In the genomic region with DNA sequence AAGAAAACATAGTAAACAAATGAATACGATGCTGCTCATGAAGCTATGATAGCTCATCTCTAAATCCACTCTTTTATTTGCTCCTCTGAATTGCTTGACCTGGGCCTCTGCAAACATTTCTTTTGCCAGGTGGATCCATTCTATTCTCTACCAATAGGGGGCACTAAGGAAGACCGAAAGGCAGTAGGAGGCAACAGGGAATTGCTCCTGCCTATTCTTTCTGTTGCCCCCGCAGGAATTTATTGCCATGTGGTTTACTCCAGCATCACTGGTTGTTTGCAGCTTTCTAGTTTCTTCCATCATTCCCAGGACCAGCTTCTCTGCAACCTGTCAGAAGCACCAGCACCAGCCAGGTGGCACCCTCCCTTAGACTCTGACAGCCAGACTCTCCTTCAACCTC, we compare ENCODE assay signal across 13 cellular contexts. TPM values are rescaled to one million over a fixed set of nuclear protein-coding genes. Genes with fewer than 3 reads are reported as not detected.
A peak's percentile ranks its signal among the peaks of the same experiment; 100 is the strongest.
DNase-seq lines count a peak whose midpoint lies in the region; ATAC-seq and TF ChIP-seq lines count a peak whose summit lies in the region.
"Had no signal": no experiment of that assay in that cellular context is flagged by ENCODE, and none has a peak within 500 bp of the region (broad histone marks: within the 10 kb centered on the region; RNA-seq: fewer than 3 reads in every experiment).

No MANE protein-coding gene starts in this region.

- H3K36me3 Mint-ChIP-seq in chondrocyte (ENCODE audit: low read depth) (no peaks in the 10 kb centered on the region), osteocyte (ENCODE audit: unreplicated experiment) (no peaks in the 10 kb centered on the region)

- H3K4me1 ChIP-seq in Karpas-422 (ENCODE audit: low read length), result peaks cover 17% of the 10 kb centered on the region
- H3K4me1 ChIP-seq: esophagus squamous epithelium had no signal

- H3K36me3 ChIP-seq in Karpas-422 (ENCODE audit: insufficient read depth, low read length), result no peaks in the 10 kb centered on the region
- H3K36me3 ChIP-seq: esophagus squamous epithelium had no signal

- no peak for ATAC-seq in GM21717 (IDR thresholded peaks at IDR 0.05; ENCODE audit: unreplicated experiment)

- H3K9ac ChIP-seq in Karpas-422 (ENCODE audit: low read length), result no peak overlapping the region

- H3K79me2 ChIP-seq in Karpas-422 (ENCODE audit: low read length), result no peaks in the 10 kb centered on the region

- H3K4me3 ChIP-seq in GM12864 (ENCODE audit: low read depth, low read length), result no peak overlapping the region
- no peak overlapping the region for H3K4me3 ChIP-seq in Karpas-422 (ENCODE audit: low read length)
- H3K4me3 ChIP-seq: esophagus squamous epithelium had no signal

- no peaks in the 10 kb centered on the region for H3K9me3 ChIP-seq in Karpas-422 (ENCODE audit: low read length)
- H3K9me3 ChIP-seq: esophagus squamous epithelium had no signal

- DNase-seq in GM12864 (ENCODE audit: low read depth), result no peak
- peak; percentile 55 for DNase-seq in Karpas-422
- no peak for DNase-seq in chondrocyte (ENCODE audit: low spot score)
- DNase-seq in osteocyte (ENCODE audit: extremely low spot score, unreplicated experiment), result no peak
- DNase-seq in DMS79 (lab: John Stamatoyannopoulos, UW), result no peak
- DNase-seq in amygdala (lab: John Stamatoyannopoulos, UW), result no peak
- DNase-seq: activated CD4-positive, CD25-positive, alpha-beta regulatory T cell treated with anti-CD3 and anti-CD28 coated beads, Interleukin-2, amount 50 U/mL, for 72 hours; esophagus squamous epithelium; kidney had no signal

- H3K27me3 Mint-ChIP-seq in chondrocyte (ENCODE audit: low read depth) (peaks cover 15% of the 10 kb centered on the region), osteocyte (ENCODE audit: unreplicated experiment) (peaks cover 49% of the 10 kb centered on the region)

- H4K20me1 ChIP-seq in Karpas-422 (ENCODE audit: insufficient read depth, low read depth, low read length), result no peaks in the 10 kb centered on the region

- H3K9me3 Mint-ChIP-seq in chondrocyte (ENCODE audit: low read depth) (no peaks in the 10 kb centered on the region), osteocyte (ENCODE audit: unreplicated experiment) (no peaks in the 10 kb centered on the region)
- H3K9me3 Mint-ChIP-seq: activated T-helper 1 cell treated with anti-CD3 and anti-CD28 coated beads, Interleukin-12 subunit alpha, Interleukin-12 subunit beta, Interleukin-2, Interleukin-4 antibody, amounts not matched to agents 30 ng/mL and 10 ng/mL and 1 ng/mL, durations not matched to agents 14 hours and 24 hours and 36 hours; nephron had no signal

- no peaks in the 10 kb centered on the region for H3K9me2 ChIP-seq in Karpas-422 (replicated peaks; ENCODE audit: insufficient read depth, low read length)

- H3K4me2 ChIP-seq in Karpas-422 (ENCODE audit: low read depth, low read length, poor library complexity, severe bottlenecking), result no peak overlapping the region

- H3K4me3 Mint-ChIP-seq in chondrocyte (ENCODE audit: unreplicated experiment) (no peak overlapping the region), osteocyte (ENCODE audit: unreplicated experiment) (no peak overlapping the region)
- H3K4me3 Mint-ChIP-seq: activated T-helper 1 cell treated with anti-CD3 and anti-CD28 coated beads, Interleukin-12 subunit alpha, Interleukin-12 subunit beta, Interleukin-2, Interleukin-4 antibody, amounts not matched to agents 30 ng/mL and 10 ng/mL and 1 ng/mL, durations not matched to agents 14 hours and 24 hours and 36 hours; nephron had no signal

- TF ChIP-seq CTCF in GM12864 (IDR thresholded peaks at IDR 0.05; ENCODE audit: low read depth, low read length, missing control alignments) (peak; percentile 44), chondrocyte (IDR thresholded peaks at IDR 0.05) (peak; percentile 44), osteocyte (IDR thresholded peaks at IDR 0.05) (peak; percentile 29)

- H3K27me3 ChIP-seq in Karpas-422 (ENCODE audit: low read length), result no peaks in the 10 kb centered on the region
- H3K27me3 ChIP-seq: esophagus squamous epithelium had no signal

- H3K4me1 Mint-ChIP-seq in chondrocyte (ENCODE audit: low read depth) (no peaks in the 10 kb centered on the region), osteocyte (ENCODE audit: unreplicated experiment) (no peaks in the 10 kb centered on the region)
- H3K4me1 Mint-ChIP-seq: nephron had no signal

- H3K27ac ChIP-seq in Karpas-422 (ENCODE audit: low read length), result no peak overlapping the region
- H3K27ac ChIP-seq: esophagus squamous epithelium had no signal

- H3K27ac Mint-ChIP-seq in chondrocyte (ENCODE audit: unreplicated experiment), result no peak overlapping the region
- no peak overlapping the region for H3K27ac Mint-ChIP-seq in osteocyte (ENCODE audit: unreplicated experiment)
- H3K27ac Mint-ChIP-seq: activated T-helper 1 cell treated with anti-CD3 and anti-CD28 coated beads, Interleukin-12 subunit alpha, Interleukin-12 subunit beta, Interleukin-2, Interleukin-4 antibody, amounts not matched to agents 30 ng/mL and 10 ng/mL and 1 ng/mL, durations not matched to agents 14 hours and 24 hours and 36 hours; nephron had no signal

- no peak overlapping the region for H2AFZ ChIP-seq in Karpas-422 (ENCODE audit: low read length)

RNA-seq across cellular contexts. Expression of a gene that starts 5.3 kb away (rescaled TPM):
- total RNA-seq in Karpas-422 (2014; rRNA removed; shearing (Covaris generic); ENCODE audit: low replicate concordance), result 17.8 and 21.4 TPM in 2 replicates
- total RNA-seq in chondrocyte, result not detected in 3 replicates
- total RNA-seq in osteocyte, result not detected in 2 replicates
- total RNA-seq: activated T-helper 1 cell treated with anti-CD3 and anti-CD28 coated beads, Interleukin-12 subunit alpha, Interleukin-12 subunit beta, Interleukin-2, Interleukin-4 antibody, amounts not matched to agents 30 ng/mL and 10 ng/mL and 1 ng/mL, durations not matched to agents 14 hours and 24 hours and 36 hours; Daoy had no signal

RNA-seq across cellular contexts. Expression of a gene that starts 36.6 kb away (rescaled TPM):
- total RNA-seq in Karpas-422 (2014; rRNA removed; shearing (Covaris generic); ENCODE audit: low replicate concordance), result not detected in 2 replicates
- 40.0 to 48.4 TPM (median 46.8 TPM) in 3 replicates for total RNA-seq in chondrocyte
- 58.2 and 73.3 TPM in 2 replicates for total RNA-seq in osteocyte

Comparison
In these comparisons a context has a peak if more than half of its experiments do, and no peak if none do; other contexts are left out.
1. RNA of a gene that starts 5.3 kb away (total RNA-seq): 17.8 to 21.4 TPM in Karpas-422; not detected in chondrocyte and not detected in osteocyte; every median in the first group is over 10 times any median in the second.
2. RNA of a gene that starts 36.6 kb away (total RNA-seq): 58.2 to 73.3 TPM in osteocyte and 40.0 to 48.4 TPM in chondrocyte; not detected in Karpas-422; every median in the first group is over 10 times any median in the second.
3. Peak in every context shown above with its lines, with median percentiles within 50 percentile points of each other: CTCF ChIP-seq.